In genomic region chr20:36784116-36784515, GRCh38 we compare ENCODE assay signal across 19 cellular contexts. TPM values are rescaled to one million over a fixed set of nuclear protein-coding genes. Genes with fewer than 3 reads are reported as not detected.
A peak's percentile ranks its signal among the peaks of the same experiment; 100 is the strongest.
DNase-seq lines count a peak whose midpoint lies in the region; ATAC-seq and TF ChIP-seq lines count a peak whose summit lies in the region.
"Had no signal": no experiment of that assay in that cellular context is flagged by ENCODE, and none has a peak within 500 bp of the region (broad histone marks: within the 10 kb centered on the region; RNA-seq: fewer than 3 reads in every experiment).

No MANE protein-coding gene starts in this region.

- intact Hi-C loops in activated CD8-positive, alpha-beta T cell treated with anti-CD3 and anti-CD28 coated beads for 36 hours (cut with micrococcal nuclease): no loop called here

- H3K27me3 Mint-ChIP-seq in T-helper 17 cell: peaks cover 16% of the 10 kb centered on the region
- H3K27me3 Mint-ChIP-seq in activated CD8-positive, alpha-beta T cell treated with anti-CD3 and anti-CD28 coated beads for 36 hours: no peaks in the 10 kb centered on the region

- no peak for TF ChIP-seq POLR2A in gastroesophageal sphincter (IDR thresholded peaks at IDR 0.05)

- no peaks in the 10 kb centered on the region for H3K9me3 Mint-ChIP-seq in activated CD8-positive, alpha-beta T cell treated with anti-CD3 and anti-CD28 coated beads for 36 hours
- H3K9me3 Mint-ChIP-seq: CD8-positive, alpha-beta memory T cell; GM23338; H9 had no signal

- H2AFZ ChIP-seq in osteoblast (ENCODE audit: low read length): no peak overlapping the region
- H2AFZ ChIP-seq: GM23338 had no signal

- POLR2A ChIA-PET in activated CD8-positive, alpha-beta T cell treated with anti-CD3 and anti-CD28 coated beads for 36 hours (lab: Charles Lee): interaction anchor here (0.8 kb wide), 1 partner anchor 9 kb away, joined by 3 read pairs; no protein-coding TSS in a partner anchor

- peaks cover 28% of the 10 kb centered on the region for H4K20me1 ChIP-seq in osteoblast (ENCODE audit: insufficient read depth, low read length)

- no peak overlapping the region for H3K4me2 ChIP-seq in osteoblast (ENCODE audit: insufficient read depth, low read length)
- H3K4me2 ChIP-seq: GM23338 had no signal

- H3K4me3 ChIP-seq in H7 (ENCODE audit: insufficient read depth, low read depth, low read length) (no peak overlapping the region), gastroesophageal sphincter (no peak overlapping the region), osteoblast (ENCODE audit: insufficient read depth, low read length) (no peak overlapping the region)
- H3K4me3 ChIP-seq: GM23338 had no signal

- H3K9me3 ChIP-seq in T-helper 17 cell (ENCODE audit: control insufficient read depth, low read length, poor library complexity, severe bottlenecking) (no peaks in the 10 kb centered on the region), gastroesophageal sphincter (no peaks in the 10 kb centered on the region), osteoblast (ENCODE audit: low read depth, low read length) (no peaks in the 10 kb centered on the region)
- H3K9me3 ChIP-seq: BE2C had no signal

- H3K4me3 Mint-ChIP-seq in T-helper 17 cell: no peak overlapping the region
- no peak overlapping the region for H3K4me3 Mint-ChIP-seq in activated CD8-positive, alpha-beta T cell treated with anti-CD3 and anti-CD28 coated beads for 36 hours
- H3K4me3 Mint-ChIP-seq: CD4-positive, CD25-positive, alpha-beta regulatory T cell; CD8-positive, alpha-beta memory T cell; GM23338; H9 had no signal

- H3K27ac ChIP-seq in gastroesophageal sphincter: peak overlapping the region in 3 of 4 donors; percentile 67 to 75 (median 68)
- H3K27ac ChIP-seq in osteoblast (ENCODE audit: low read depth, low read length): no peak overlapping the region

- no peaks in the 10 kb centered on the region for H3K27me3 ChIP-seq in H7 (ENCODE audit: control insufficient read depth, insufficient read depth, low read length)
- H3K27me3 ChIP-seq in gastroesophageal sphincter: no peaks in the 10 kb centered on the region
- H3K27me3 ChIP-seq in osteoblast (ENCODE audit: insufficient read depth, low read length): no peaks in the 10 kb centered on the region
- H3K27me3 ChIP-seq: BE2C had no signal

- H3K4me1 ChIP-seq in gastroesophageal sphincter: peaks cover 0 to 29% (median 0%) of the 10 kb centered on the region in 3 donors
- H3K4me1 ChIP-seq in osteoblast (ENCODE audit: insufficient read depth, low read length): no peaks in the 10 kb centered on the region
- H3K4me1 ChIP-seq: BE2C had no signal

- DNase-seq in H7 (peak; percentile 29), T-helper 17 cell (no peak), osteoblast (ENCODE audit: insufficient read length, low spot score, missing footprints) (peak; percentile 43), NCI-H146 treated with DMSO at 0.1 percent for 48 hours (lab: John Stamatoyannopoulos, UW; ENCODE audit: unreplicated experiment) (no peak), H4 (ENCODE audit: low spot score) (no peak)
- DNase-seq in activated CD8-positive, alpha-beta T cell treated with anti-CD3 and anti-CD28 coated beads for 36 hours: no peak
- DNase-seq: ACHN; BE2C; CD4-positive, CD25-positive, alpha-beta regulatory T cell; CD8-positive, alpha-beta memory T cell; COR-L47; DMS 273 treated with DMSO at 0.1 percent for 48 hours; DMS53; DND-41; EL; H9 had no signal

- TF ChIP-seq EP300 in gastroesophageal sphincter (IDR thresholded peaks at IDR 0.05): no peak

- H3K36me3 Mint-ChIP-seq in T-helper 17 cell (ENCODE audit: low read depth): peaks cover 2% of the 10 kb centered on the region
- no peaks in the 10 kb centered on the region for H3K36me3 Mint-ChIP-seq in activated CD8-positive, alpha-beta T cell treated with anti-CD3 and anti-CD28 coated beads for 36 hours (ENCODE audit: low read depth)
- H3K36me3 Mint-ChIP-seq: CD4-positive, CD25-positive, alpha-beta regulatory T cell; CD8-positive, alpha-beta memory T cell had no signal

- peaks cover 13% of the 10 kb centered on the region for H3K79me2 ChIP-seq in osteoblast (ENCODE audit: insufficient read depth, low read length)

- peaks cover 10% of the 10 kb centered on the region for H3K36me3 ChIP-seq in H7 (replicated peaks; ENCODE audit: control insufficient read depth, insufficient read depth, low read length)
- H3K36me3 ChIP-seq in gastroesophageal sphincter: peaks cover 0 to 73% of the 10 kb centered on the region in 2 donors
- peaks cover 41% of the 10 kb centered on the region for H3K36me3 ChIP-seq in osteoblast (ENCODE audit: insufficient read depth, low read length)

- CTCF ChIA-PET in activated CD8-positive, alpha-beta T cell treated with anti-CD3 and anti-CD28 coated beads for 36 hours (lab: Charles Lee): interaction anchor here (1.2 kb wide), 2 partner anchors 10 to 53 kb away, joined by 4 to 9 read pairs; partner anchors contain the start of gene DSN1

- TF ChIP-seq CTCF in gastroesophageal sphincter (IDR thresholded peaks at IDR 0.05): no peak
- no peak for TF ChIP-seq CTCF in osteoblast (IDR thresholded peaks at IDR 0.05; ENCODE audit: extremely low read depth, low read depth, low read length)
- TF ChIP-seq CTCF in activated CD8-positive, alpha-beta T cell treated with anti-CD3 and anti-CD28 coated beads for 36 hours (IDR thresholded peaks at IDR 0.05): no peak

- H3K4me1 Mint-ChIP-seq in T-helper 17 cell: peaks cover 5% of the 10 kb centered on the region
- H3K4me1 Mint-ChIP-seq in activated CD8-positive, alpha-beta T cell treated with anti-CD3 and anti-CD28 coated beads for 36 hours (ENCODE audit: low read depth): no peaks in the 10 kb centered on the region
- H3K4me1 Mint-ChIP-seq: CD4-positive, CD25-positive, alpha-beta regulatory T cell; CD8-positive, alpha-beta memory T cell had no signal

- H3K27ac Mint-ChIP-seq in T-helper 17 cell: peak overlapping the region; percentile 54
- H3K27ac Mint-ChIP-seq in activated CD8-positive, alpha-beta T cell treated with anti-CD3 and anti-CD28 coated beads for 36 hours: no peak overlapping the region
- H3K27ac Mint-ChIP-seq: CD4-positive, CD25-positive, alpha-beta regulatory T cell; CD8-positive, alpha-beta memory T cell; GM23338 had no signal

- 92 to 100% methylated on average over 1 to 2 of the region's 7 CpGs for WGBS in gastroesophageal sphincter (ENCODE audit: low coverage in 1 of 2), 2 donors

- ATAC-seq in T-helper 17 cell (no peak), gastroesophageal sphincter (no peak), GM21423 (IDR thresholded peaks at IDR 0.05; ENCODE audit: unreplicated experiment) (no peak)
- no peak for ATAC-seq in activated CD8-positive, alpha-beta T cell treated with anti-CD3 and anti-CD28 coated beads for 36 hours
- ATAC-seq: GM23338 had no signal

RNA-seq across cellular contexts. Expression of gene DSN1, which starts 10.6 kb away (rescaled TPM):
- total RNA-seq in H7 (2014; rRNA removed; shearing (Covaris generic)): 36.7 and 44.3 TPM in 2 replicates
- total RNA-seq in T-helper 17 cell (1 to 10 TPM; 9.0 to 9.7 TPM), gastroesophageal sphincter (1 to 10 TPM; 5.1 to 8.1 (median 6.0) TPM), osteoblast (8.0 and 9.7 TPM in 2 replicates)
- total RNA-seq in activated CD8-positive, alpha-beta T cell treated with anti-CD3 and anti-CD28 coated beads for 36 hours: 10 to 100 TPM; 21.6 to 23.9 TPM
- total RNA-seq in H4 (2014; rRNA removed; shearing (Covaris generic)): 44.3 and 47.9 TPM in 2 replicates

RNA-seq across cellular contexts. Expression of gene NDRG3, which starts 38.2 kb away (rescaled TPM):
- 23.2 and 24.1 TPM in 2 replicates for total RNA-seq in H7 (2014; rRNA removed; shearing (Covaris generic))
- total RNA-seq in T-helper 17 cell (10 to 100 TPM; 25.5 to 26.0 TPM), gastroesophageal sphincter (10 to 100 TPM; 13.3 to 37.1 (median 26.0) TPM), osteoblast (26.4 and 31.2 TPM in 2 replicates)
- 10 to 100 TPM; 19.2 to 19.3 TPM for total RNA-seq in activated CD8-positive, alpha-beta T cell treated with anti-CD3 and anti-CD28 coated beads for 36 hours
- 23.6 and 24.1 TPM in 2 replicates for total RNA-seq in H4 (2014; rRNA removed; shearing (Covaris generic))

Comparison
In these comparisons a context has a peak if more than half of its experiments do, and no peak if none do; other contexts are left out.
1. DNase-seq: peak in H7 (single experiment) and osteoblast (single experiment); none in T-helper 17 cell (0 of 3), NCI-H146 treated with DMSO at 0.1 percent for 48 hours (single experiment), activated CD8-positive, alpha-beta T cell treated with anti-CD3 and anti-CD28 coated beads for 36 hours (single experiment) and H4 (single experiment).